ENCODE assay signal across 27 cellular contexts in the genomic region with DNA sequence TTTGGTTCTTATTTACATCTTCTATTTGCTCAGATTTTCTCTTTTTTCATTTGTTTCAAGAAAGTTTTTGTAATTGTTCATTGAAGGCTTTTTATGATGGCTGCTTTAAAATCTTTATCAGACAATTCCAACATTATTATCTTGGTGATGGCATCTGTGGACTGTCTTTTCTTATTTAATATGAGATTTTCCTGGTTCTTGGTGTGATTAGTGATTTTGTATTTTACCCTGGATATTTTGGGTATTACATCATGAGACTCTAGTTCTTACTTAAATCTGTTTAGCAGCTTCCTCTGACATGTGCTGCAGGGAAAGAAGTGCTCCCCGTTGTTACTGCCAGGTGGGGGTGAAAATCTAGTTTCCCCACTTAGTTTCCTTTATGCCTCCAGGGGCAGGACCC.
"Had no signal": no experiment of that assay in that cellular context is flagged by ENCODE, and none has a peak within 500 bp of the region (broad histone marks: within the 10 kb centered on the region; RNA-seq: fewer than 3 reads in every experiment).

No MANE protein-coding gene starts in this region.

- ATAC-seq: stimulated activated effector memory CD8-positive, alpha-beta T cell treated with anti-CD3 and anti-CD28 coated beads, Interleukin-12 subunit alpha, Interleukin-12 subunit beta, amount 100 ng/mL, for 72 hours; stimulated activated memory B cell treated with anti-CD40 and anti-IgM and Interleukin-4, amounts not matched to agents 10 μg/mL and 1 μg/mL and 100 μg/mL, for 72 hours; stimulated activated naive B cell treated with anti-CD40 and anti-IgM and Interleukin-4, amounts not matched to agents 10 μg/mL and 1 μg/mL and 100 μg/mL, for 72 hours; stimulated activated naive CD8-positive, alpha-beta T cell treated with anti-CD3 and anti-CD28 coated beads, Interleukin-15, amount 100 ng/mL, for 72 hours; stimulated activated naive CD8-positive, alpha-beta T cell treated with anti-CD3 and anti-CD28 coated beads, Interleukin-15, Interleukin-2, amounts not matched to agents 100 U/mL and 50 U/mL, for 24 hours; upper lobe of right lung had no signal

- H3K4me1 Mint-ChIP-seq: stimulated activated effector memory CD8-positive, alpha-beta T cell treated with anti-CD3 and anti-CD28 coated beads, Interleukin-12 subunit alpha, Interleukin-12 subunit beta, amount 100 ng/mL, for 72 hours; stimulated activated memory B cell treated with anti-CD40 and anti-IgM and Interleukin-4, amounts not matched to agents 10 μg/mL and 1 μg/mL and 100 μg/mL, for 72 hours; stimulated activated naive B cell treated with anti-CD40 and anti-IgM and Interleukin-4, amounts not matched to agents 10 μg/mL and 1 μg/mL and 100 μg/mL, for 72 hours; stimulated activated naive CD8-positive, alpha-beta T cell treated with anti-CD3 and anti-CD28 coated beads, Interleukin-15, amount 100 ng/mL, for 72 hours had no signal

- H3K4me3 ChIP-seq: stomach, suprapubic skin, testis, thoracic aorta, thyroid gland, tibial artery, tibial nerve, transverse colon, upper lobe of left lung, upper lobe of right lung, uterus, vagina had no signal

- H3K9me3 Mint-ChIP-seq: stimulated activated effector memory CD8-positive, alpha-beta T cell treated with anti-CD3 and anti-CD28 coated beads, Interleukin-12 subunit alpha, Interleukin-12 subunit beta, amount 100 ng/mL, for 72 hours; stimulated activated memory B cell treated with anti-CD40 and anti-IgM and Interleukin-4, amounts not matched to agents 10 μg/mL and 1 μg/mL and 100 μg/mL, for 72 hours; stimulated activated naive B cell treated with anti-CD40 and anti-IgM and Interleukin-4, amounts not matched to agents 10 μg/mL and 1 μg/mL and 100 μg/mL, for 72 hours; stimulated activated naive CD8-positive, alpha-beta T cell treated with anti-CD3 and anti-CD28 coated beads, Interleukin-15, amount 100 ng/mL, for 72 hours; stimulated activated naive CD8-positive, alpha-beta T cell treated with anti-CD3 and anti-CD28 coated beads, Interleukin-15, Interleukin-2, amounts not matched to agents 100 ng/mL and 50 ng/mL, for 24 hours; type B pancreatic cell had no signal

- H3K36me3 ChIP-seq: stomach, suprapubic skin, thoracic aorta, thyroid gland, tibial artery, tibial nerve, transverse colon, upper lobe of left lung, upper lobe of right lung, uterus, vagina had no signal

- H3K27ac Mint-ChIP-seq: stimulated activated effector memory CD8-positive, alpha-beta T cell treated with anti-CD3 and anti-CD28 coated beads, Interleukin-12 subunit alpha, Interleukin-12 subunit beta, amount 100 ng/mL, for 72 hours; stimulated activated memory B cell treated with anti-CD40 and anti-IgM and Interleukin-4, amounts not matched to agents 10 μg/mL and 1 μg/mL and 100 μg/mL, for 72 hours; stimulated activated naive CD8-positive, alpha-beta T cell treated with anti-CD3 and anti-CD28 coated beads, Interleukin-15, amount 100 ng/mL, for 72 hours; stimulated activated naive CD8-positive, alpha-beta T cell treated with anti-CD3 and anti-CD28 coated beads, Interleukin-15, Interleukin-2, amounts not matched to agents 100 ng/mL and 50 ng/mL, for 24 hours; type B pancreatic cell had no signal

- H3K9me3 ChIP-seq: stomach, suprapubic skin, testis, thoracic aorta, thyroid gland, tibial artery, tibial nerve, transverse colon, upper lobe of left lung, upper lobe of right lung, uterus, vagina had no signal

- H3K27ac ChIP-seq: stomach, suprapubic skin, testis, thoracic aorta, thyroid gland, tibial artery, tibial nerve, transverse colon, upper lobe of left lung, upper lobe of right lung, uterus, vagina had no signal

- H3K27me3 Mint-ChIP-seq: stimulated activated memory B cell treated with anti-CD40 and anti-IgM and Interleukin-4, amounts not matched to agents 10 μg/mL and 1 μg/mL and 100 μg/mL, for 72 hours; stimulated activated naive CD8-positive, alpha-beta T cell treated with anti-CD3 and anti-CD28 coated beads, Interleukin-15, amount 100 ng/mL, for 72 hours; type B pancreatic cell had no signal

- H3K4me3 Mint-ChIP-seq: stimulated activated effector memory CD8-positive, alpha-beta T cell treated with anti-CD3 and anti-CD28 coated beads, Interleukin-12 subunit alpha, Interleukin-12 subunit beta, amount 100 ng/mL, for 72 hours; stimulated activated memory B cell treated with anti-CD40 and anti-IgM and Interleukin-4, amounts not matched to agents 10 μg/mL and 1 μg/mL and 100 μg/mL, for 72 hours; stimulated activated naive B cell treated with anti-CD40 and anti-IgM and Interleukin-4, amounts not matched to agents 10 μg/mL and 1 μg/mL and 100 μg/mL, for 72 hours; stimulated activated naive CD8-positive, alpha-beta T cell treated with anti-CD3 and anti-CD28 coated beads, Interleukin-15, amount 100 ng/mL, for 72 hours; stimulated activated naive CD8-positive, alpha-beta T cell treated with anti-CD3 and anti-CD28 coated beads, Interleukin-15, Interleukin-2, amounts not matched to agents 100 ng/mL and 50 ng/mL, for 24 hours; type B pancreatic cell had no signal

- H3K27me3 ChIP-seq: stomach, suprapubic skin, testis, thyroid gland, tibial artery, tibial nerve, transverse colon, upper lobe of left lung, upper lobe of right lung, uterus, vagina had no signal

- DNase-seq: stimulated activated CD4-positive, alpha-beta T cell treated with anti-CD3 and anti-CD28 coated beads, Interleukin-2, amount 100 ng/mL, for 48 hours; stimulated activated CD4-positive, alpha-beta T cell treated with anti-CD3 and anti-CD28 coated beads, Interleukin-4, amount 100 ng/mL, for 1 hour; stimulated activated CD4-positive, alpha-beta T cell treated with anti-CD3 and anti-CD28 coated beads, Interleukin-4, amount 100 ng/mL, for 24 hours; stimulated activated CD4-positive, alpha-beta T cell treated with anti-CD3 and anti-CD28 coated beads, Interleukin-4, amount 100 ng/mL, for 4 hours; stimulated activated CD8-positive, alpha-beta memory T cell treated with anti-CD3 and anti-CD28 coated beads, Interleukin-4, amount 100 ng/mL, for 48 hours; stimulated activated naive B cell treated with anti-CD40 and anti-IgM and Interleukin-4, amounts not matched to agents 10 μg/mL and 1 μg/mL and 100 μg/mL, for 72 hours; stimulated activated naive CD4-positive, alpha-beta T cell; stimulated activated naive CD4-positive, alpha-beta T cell treated with Interleukin-2 at 50 U/mL for 16 hours; stimulated activated naive CD8-positive, alpha-beta T cell treated with anti-CD3 and anti-CD28 coated beads, Interleukin-15, amount 100 ng/mL, for 72 hours; stimulated activated naive CD8-positive, alpha-beta T cell treated with anti-CD3 and anti-CD28 coated beads, Interleukin-15, Interleukin-2, amounts not matched to agents 100 U/mL and 50 U/mL, for 24 hours; stomach; substantia nigra; testis; thyroid gland; tibial artery; transverse colon; upper lobe of left lung; upper lobe of right lung; uterus had no signal

- H3K36me3 Mint-ChIP-seq: stimulated activated effector memory CD8-positive, alpha-beta T cell treated with anti-CD3 and anti-CD28 coated beads, Interleukin-12 subunit alpha, Interleukin-12 subunit beta, amount 100 ng/mL, for 72 hours; stimulated activated memory B cell treated with anti-CD40 and anti-IgM and Interleukin-4, amounts not matched to agents 10 μg/mL and 1 μg/mL and 100 μg/mL, for 72 hours; stimulated activated naive B cell treated with anti-CD40 and anti-IgM and Interleukin-4, amounts not matched to agents 10 μg/mL and 1 μg/mL and 100 μg/mL, for 72 hours; type B pancreatic cell had no signal

- H3K4me1 ChIP-seq: stomach, suprapubic skin, testis, thyroid gland, tibial artery, tibial nerve, transverse colon, upper lobe of left lung, upper lobe of right lung, uterus, vagina had no signal
